ENCODE assay signal across 17 cellular contexts in genomic region chr1:235124665-235125064, GRCh38. TPM values are rescaled to one million over a fixed set of nuclear protein-coding genes. Genes with fewer than 3 reads are reported as not detected.
DNase-seq lines count a peak whose midpoint lies in the region; ATAC-seq, FAIRE-seq and TF ChIP-seq lines count a peak whose summit lies in the region.
"Had no signal": no experiment of that assay in that cellular context is flagged by ENCODE, and none has a peak within 500 bp of the region (broad histone marks: within the 10 kb centered on the region; RNA-seq: fewer than 3 reads in every experiment).

No MANE protein-coding gene starts in this region.

- H3K9me3 ChIP-seq in CD8-positive, alpha-beta memory T cell (ENCODE audit: low read length): no peaks in the 10 kb centered on the region
- no peaks in the 10 kb centered on the region for H3K9me3 ChIP-seq in keratinocyte (ENCODE audit: control insufficient read depth, low read depth, low read length)
- H3K9me3 ChIP-seq: thoracic aorta had no signal

- no peaks in the 10 kb centered on the region for H3K9me1 ChIP-seq in keratinocyte (ENCODE audit: control insufficient read depth, extremely low read depth, insufficient read depth, low read length)

- no peaks in the 10 kb centered on the region for H3K27me3 ChIP-seq in CD8-positive, alpha-beta memory T cell (ENCODE audit: insufficient read depth, low read length, poor library complexity, severe bottlenecking)
- H3K27me3 ChIP-seq in keratinocyte (ENCODE audit: control insufficient read depth, extremely low read depth, insufficient read depth, low read length): no peaks in the 10 kb centered on the region

- no peak for FAIRE-seq in keratinocyte (lab: Jason Lieb, UNC)
- FAIRE-seq: A204.1 had no signal

- peak overlapping the region; percentile 31 for H3K4me3 Mint-ChIP-seq in activated CD4-positive, alpha-beta T cell treated with anti-CD3 and anti-CD28 coated beads for 36 hours
- H3K4me3 Mint-ChIP-seq in CD8-positive, alpha-beta memory T cell: peak overlapping the region in 5 of 7 donors; percentile 56 to 69 (median 66)
- H3K4me3 Mint-ChIP-seq in activated CD4-positive, alpha-beta memory T cell treated with anti-CD3 and anti-CD28 coated beads for 36 hours: no peak overlapping the region
- H3K4me3 Mint-ChIP-seq: activated naive CD4-positive, alpha-beta T cell treated with anti-CD3 and anti-CD28 coated beads, Interleukin-2, amount 10 ng/mL, durations not matched to agents 7 days and 5 days; dendritic cell treated with granulocyte-macrophage colony-stimulating factor and Interleukin-4, amounts not matched to agents 40 ng/mL and 50 ng/mL, for 4 days had no signal

- peaks cover 87% of the 10 kb centered on the region for H3K79me2 ChIP-seq in keratinocyte (ENCODE audit: control insufficient read depth, insufficient read depth, low read length)

- peaks cover 52% of the 10 kb centered on the region for H3K4me1 Mint-ChIP-seq in activated CD4-positive, alpha-beta T cell treated with anti-CD3 and anti-CD28 coated beads for 36 hours
- peaks cover 61 to 73% (median 68%) of the 10 kb centered on the region in 3 donors for H3K4me1 Mint-ChIP-seq in CD8-positive, alpha-beta memory T cell
- peaks cover 57% of the 10 kb centered on the region for H3K4me1 Mint-ChIP-seq in activated CD4-positive, alpha-beta memory T cell treated with anti-CD3 and anti-CD28 coated beads for 36 hours (ENCODE audit: low read depth)

- peaks cover 56% of the 10 kb centered on the region for H3K36me3 Mint-ChIP-seq in activated CD4-positive, alpha-beta T cell treated with anti-CD3 and anti-CD28 coated beads for 36 hours (ENCODE audit: low read depth)
- peaks cover 0 to 56% (median 6%) of the 10 kb centered on the region in 3 donors for H3K36me3 Mint-ChIP-seq in CD8-positive, alpha-beta memory T cell
- H3K36me3 Mint-ChIP-seq in activated CD4-positive, alpha-beta memory T cell treated with anti-CD3 and anti-CD28 coated beads for 36 hours: peaks cover 43% of the 10 kb centered on the region

- CTCF ChIA-PET in activated CD4-positive, alpha-beta T cell treated with anti-CD3 and anti-CD28 coated beads for 36 hours (lab: Charles Lee): interaction anchor here (0.6 to 2.5 kb wide), 3 partner anchors 14 to 292 kb away, joined by 3 to 6 read pairs (median 5); no protein-coding TSS in a partner anchor
- CTCF ChIA-PET in CD8-positive, alpha-beta memory T cell (lab: Charles Lee): interaction anchor here (1.2 kb wide), 1 partner anchor 292 kb away, joined by 3 read pairs; no protein-coding TSS in a partner anchor
- CTCF ChIA-PET in activated CD4-positive, alpha-beta memory T cell treated with anti-CD3 and anti-CD28 coated beads for 36 hours (lab: Charles Lee): interaction anchor here (0.6 to 1.1 kb wide), 3 partner anchors 17 to 292 kb away, joined by 3 to 5 read pairs (median 3); no protein-coding TSS in a partner anchor

- H3K27ac ChIP-seq in CD8-positive, alpha-beta memory T cell (ENCODE audit: low read depth, low read length): no peak overlapping the region
- H3K27ac ChIP-seq in keratinocyte (ENCODE audit: control insufficient read depth, insufficient read depth, low read length): no peak overlapping the region
- H3K27ac ChIP-seq: thoracic aorta had no signal

- peak overlapping the region; percentile 16 for H3K4me2 ChIP-seq in keratinocyte (ENCODE audit: control insufficient read depth, extremely low read depth, insufficient read depth, low read depth, low read length)

- H3K27me3 Mint-ChIP-seq in activated CD4-positive, alpha-beta T cell treated with anti-CD3 and anti-CD28 coated beads for 36 hours: no peaks in the 10 kb centered on the region
- H3K27me3 Mint-ChIP-seq in CD8-positive, alpha-beta memory T cell: no peaks in the 10 kb centered on the region
- no peaks in the 10 kb centered on the region for H3K27me3 Mint-ChIP-seq in activated CD4-positive, alpha-beta memory T cell treated with anti-CD3 and anti-CD28 coated beads for 36 hours
- H3K27me3 Mint-ChIP-seq: activated naive CD4-positive, alpha-beta T cell treated with anti-CD3 and anti-CD28 coated beads, Interleukin-2, amount 10 ng/mL, durations not matched to agents 7 days and 5 days; dendritic cell treated with granulocyte-macrophage colony-stimulating factor and Interleukin-4, amounts not matched to agents 40 ng/mL and 50 ng/mL, for 4 days had no signal

- no peak for ATAC-seq in activated CD4-positive, alpha-beta T cell treated with anti-CD3 and anti-CD28 coated beads for 36 hours
- ATAC-seq in GM18870 (IDR thresholded peaks at IDR 0.05; ENCODE audit: unreplicated experiment): no peak

- peaks cover 15% of the 10 kb centered on the region for H3K36me3 ChIP-seq in CD8-positive, alpha-beta memory T cell (ENCODE audit: insufficient read depth, low read length)
- peaks cover 3 to 19% of the 10 kb centered on the region in 2 experiments for H3K36me3 ChIP-seq in keratinocyte (ENCODE audit: control insufficient read depth in 2 of 2, extremely low read depth in 1 of 2, insufficient read depth in 2 of 2, low read length in 2 of 2)

- DNase-seq in activated CD4-positive, alpha-beta T cell treated with anti-CD3 and anti-CD28 coated beads for 36 hours: no peak
- no peak for DNase-seq in activated CD4-positive, alpha-beta T cell treated with anti-CD3 and anti-CD28 coated beads for 4 hours
- DNase-seq in CD8-positive, alpha-beta memory T cell: no peak
- DNase-seq in activated CD4-positive, alpha-beta memory T cell treated with anti-CD3 and anti-CD28 coated beads for 36 hours: no peak
- DNase-seq in keratinocyte (ENCODE audit: low read depth, low spot score) (no peak), GM19238 (ENCODE audit: insufficient read length, low spot score) (no peak), SIG-M5 treated with dmso at 0.1 percent for 504 hours (lab: John Stamatoyannopoulos, UW; ENCODE audit: unreplicated experiment) (no peak)
- DNase-seq: activated naive CD4-positive, alpha-beta T cell treated with anti-CD3 and anti-CD28 coated beads, Interleukin-2, amount 10 ng/mL, durations not matched to agents 7 days and 5 days; C1 segment of cervical spinal cord; DMS153; foreskin melanocyte; GOT3; NCI-H1436 treated with DMSO at 0.1 percent for 48 hours had no signal

- no peak overlapping the region for H3K4me3 ChIP-seq in CD8-positive, alpha-beta memory T cell (ENCODE audit: low read length)
- no peak overlapping the region for H3K4me3 ChIP-seq in keratinocyte (ENCODE audit: control insufficient read depth in 2 of 3, extremely low read depth in 1 of 3, insufficient read depth in 2 of 3, low read depth in 1 of 3, low read length in 3 of 3)
- H3K4me3 ChIP-seq: thoracic aorta had no signal

- peak overlapping the region; percentile 81 for H3K27ac Mint-ChIP-seq in activated CD4-positive, alpha-beta T cell treated with anti-CD3 and anti-CD28 coated beads for 36 hours
- peak overlapping the region in 6 of 8 donors; percentile 66 to 89 (median 78) for H3K27ac Mint-ChIP-seq in CD8-positive, alpha-beta memory T cell
- peak overlapping the region; percentile 71 for H3K27ac Mint-ChIP-seq in activated CD4-positive, alpha-beta memory T cell treated with anti-CD3 and anti-CD28 coated beads for 36 hours
- H3K27ac Mint-ChIP-seq: dendritic cell treated with granulocyte-macrophage colony-stimulating factor and Interleukin-4, amounts not matched to agents 40 ng/mL and 50 ng/mL, for 4 days had no signal

- no peaks in the 10 kb centered on the region for H3K9me3 Mint-ChIP-seq in activated CD4-positive, alpha-beta T cell treated with anti-CD3 and anti-CD28 coated beads for 36 hours (ENCODE audit: low read depth)
- H3K9me3 Mint-ChIP-seq in CD8-positive, alpha-beta memory T cell: no peaks in the 10 kb centered on the region
- H3K9me3 Mint-ChIP-seq in activated CD4-positive, alpha-beta memory T cell treated with anti-CD3 and anti-CD28 coated beads for 36 hours: no peaks in the 10 kb centered on the region
- H3K9me3 Mint-ChIP-seq: activated naive CD4-positive, alpha-beta T cell treated with anti-CD3 and anti-CD28 coated beads, Interleukin-2, amount 10 ng/mL, durations not matched to agents 7 days and 5 days; dendritic cell treated with granulocyte-macrophage colony-stimulating factor and Interleukin-4, amounts not matched to agents 40 ng/mL and 50 ng/mL, for 4 days had no signal

- peaks cover 55% of the 10 kb centered on the region for H3K4me1 ChIP-seq in CD8-positive, alpha-beta memory T cell (ENCODE audit: insufficient read depth, low read length)
- peaks cover 4% of the 10 kb centered on the region for H3K4me1 ChIP-seq in keratinocyte (ENCODE audit: control insufficient read depth, extremely low read depth, insufficient read depth, low read length)

- H2AFZ ChIP-seq in keratinocyte (ENCODE audit: control insufficient read depth, low read length): no peak overlapping the region

- peaks cover 18% of the 10 kb centered on the region for H4K20me1 ChIP-seq in keratinocyte (ENCODE audit: control insufficient read depth, extremely low read depth, insufficient read depth, low read length)

- no peak for TF ChIP-seq CTCF in keratinocyte (optimal IDR thresholded peaks at IDR 0.05 in 1 of 3, IDR thresholded peaks at IDR 0.05 in 1 of 3, conservative IDR thresholded peaks at IDR 0.05 in 1 of 3; ENCODE audit: extremely low read depth in 1 of 3, insufficient read depth in 2 of 3, low read length in 3 of 3)

- H3K9ac ChIP-seq in keratinocyte (ENCODE audit: control insufficient read depth, extremely low read depth, insufficient read depth, low read length): no peak overlapping the region

- dilution Hi-C loops in keratinocyte (cut with MboI; ENCODE audit: extremely low pct_ligation_motif_present, low sequenced_read_pairs): no loop called here

- intact Hi-C loops in activated CD4-positive, alpha-beta T cell treated with anti-CD3 and anti-CD28 coated beads for 36 hours (cut with DNase I, micrococcal nuclease): loop anchor here in 1 of 2 experiments (1.0 to 5.0 kb wide), 2 partner anchors 20 to 733 kb away; no protein-coding TSS in a partner anchor
- intact Hi-C loops in activated CD4-positive, alpha-beta memory T cell treated with anti-CD3 and anti-CD28 coated beads for 36 hours (cut with micrococcal nuclease): loop anchor here (5.0 kb wide), 1 partner anchor 378 kb away; the partner anchor contains the start of gene B3GALNT2

- POLR2A ChIA-PET in activated CD4-positive, alpha-beta T cell treated with anti-CD3 and anti-CD28 coated beads for 36 hours (lab: Charles Lee): no interaction called here
- POLR2A ChIA-PET in CD8-positive, alpha-beta memory T cell (lab: Charles Lee): interaction anchor here (0.7 kb wide), 1 partner anchor 19 kb away, joined by 7 read pairs; no protein-coding TSS in a partner anchor
- POLR2A ChIA-PET in activated CD4-positive, alpha-beta memory T cell treated with anti-CD3 and anti-CD28 coated beads for 36 hours (lab: Charles Lee): interaction anchor here (1.1 kb wide), 1 partner anchor 19 kb away, joined by 3 read pairs; no protein-coding TSS in a partner anchor

RNA-seq across cellular contexts. Expression of gene TOMM20, which starts 4.0 kb away (rescaled TPM):
- total RNA-seq in activated CD4-positive, alpha-beta T cell treated with anti-CD3 and anti-CD28 coated beads for 36 hours: 100 to 1,000 TPM in 1 of 2 experiments, 10 to 100 TPM in 1; 62.1 to 148 TPM
- total RNA-seq in CD8-positive, alpha-beta memory T cell: 100 to 1,000 TPM; 108 to 115 TPM
- polyA plus RNA-seq in CD8-positive, alpha-beta memory T cell: 59.8 TPM
- 100 to 1,000 TPM; 127 to 142 TPM for total RNA-seq in activated CD4-positive, alpha-beta memory T cell treated with anti-CD3 and anti-CD28 coated beads for 36 hours
- 67.9 to 140 TPM (median 77.9 TPM) in 3 replicates for polyA plus RNA-seq in keratinocyte
- polyA plus RNA-seq in keratinocyte (2011; ENCODE audit: low read depth): 70.5 TPM
- 58.6 and 93.3 TPM in 2 replicates for polyA plus RNA-seq in keratinocyte (2011; cell fraction: cytosol; rRNA removed)
- 46.3 and 62.5 TPM in 2 replicates for polyA plus RNA-seq in keratinocyte (2011; cell fraction: nucleus; rRNA removed)
- 90.7 and 112 TPM in 2 replicates for polyA plus RNA-seq in keratinocyte (2012; ENCODE audit: low replicate concordance)
- polyA minus RNA-seq in keratinocyte: 16.4 to 52.5 TPM (median 23.5 TPM) in 3 replicates
- polyA minus RNA-seq in keratinocyte (2011; cell fraction: cytosol; rRNA and poly(A)+ RNA removed): 52.6 TPM
- polyA minus RNA-seq in keratinocyte (2011; cell fraction: nucleus; rRNA and poly(A)+ RNA removed): 25.7 and 45.0 TPM in 2 replicates

RNA-seq across cellular contexts. Expression of gene RBM34, which starts 36.4 kb away (rescaled TPM):
- 100 to 1,000 TPM; 126 to 154 TPM for total RNA-seq in activated CD4-positive, alpha-beta T cell treated with anti-CD3 and anti-CD28 coated beads for 36 hours
- total RNA-seq in CD8-positive, alpha-beta memory T cell: 100 to 1,000 TPM; 121 to 130 TPM
- 78.6 TPM for polyA plus RNA-seq in CD8-positive, alpha-beta memory T cell
- 100 to 1,000 TPM; 108 to 120 TPM for total RNA-seq in activated CD4-positive, alpha-beta memory T cell treated with anti-CD3 and anti-CD28 coated beads for 36 hours
- polyA plus RNA-seq in keratinocyte: 22.0 to 39.3 TPM (median 25.6 TPM) in 3 replicates
- polyA plus RNA-seq in keratinocyte (2011; ENCODE audit: low read depth): 163 TPM
- polyA plus RNA-seq in keratinocyte (2011; cell fraction: cytosol; rRNA removed): 23.5 and 25.8 TPM in 2 replicates
- 17.6 and 29.3 TPM in 2 replicates for polyA plus RNA-seq in keratinocyte (2011; cell fraction: nucleus; rRNA removed)
- 71.6 and 78.1 TPM in 2 replicates for polyA plus RNA-seq in keratinocyte (2012; ENCODE audit: low replicate concordance)
- 9.0 to 22.2 TPM (median 18.9 TPM) in 3 replicates for polyA minus RNA-seq in keratinocyte
- polyA minus RNA-seq in keratinocyte (2011; cell fraction: cytosol; rRNA and poly(A)+ RNA removed): 7.5 TPM
- 11.4 and 16.7 TPM in 2 replicates for polyA minus RNA-seq in keratinocyte (2011; cell fraction: nucleus; rRNA and poly(A)+ RNA removed)
